In the genomic region with DNA sequence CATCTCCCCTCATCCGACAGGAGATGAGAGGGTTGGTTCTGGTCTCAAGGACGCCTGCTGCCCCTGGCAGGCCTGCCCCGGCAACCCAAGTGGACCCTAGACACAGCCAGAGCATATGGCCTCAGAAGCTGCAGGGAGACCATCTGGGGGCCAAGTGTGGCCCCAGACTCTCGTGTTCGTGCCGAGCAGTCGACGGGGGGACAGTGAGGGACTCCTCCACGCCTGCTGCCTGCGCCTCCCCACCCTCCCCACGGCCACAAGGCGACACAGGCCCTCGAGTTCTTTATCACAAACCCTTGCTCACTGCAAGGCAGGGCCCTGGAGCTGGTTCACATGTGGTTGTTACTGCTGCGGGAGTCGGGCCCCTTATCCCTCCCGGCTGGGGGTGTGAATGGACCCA, we compare ENCODE assay signal across 37 cellular contexts. TPM values are rescaled to one million over a fixed set of nuclear protein-coding genes. Genes with fewer than 3 reads are reported as not detected.
"Had no signal": no experiment of that assay in that cellular context is flagged by ENCODE, and none has a peak within 500 bp of the region (broad histone marks: within the 10 kb centered on the region; RNA-seq: fewer than 3 reads in every experiment).

No MANE protein-coding gene starts in this region.

- DNase-seq: activated B cell treated with CpG ODN at 0.5 μM for 24 hours; activated CD4-positive, alpha-beta T cell treated with anti-CD3 and anti-CD28 coated beads for 48 hours; activated CD4-positive, alpha-beta T cell treated with anti-CD3 and anti-CD28 coated beads, Interleukin-2, amount 50 U/mL, for 4 hours; activated CD4-positive, CD25-positive, alpha-beta regulatory T cell treated with anti-CD3 and anti-CD28 coated beads, Interleukin-2, amount 50 U/mL, for 72 hours; activated CD8-positive, alpha-beta T cell treated with anti-CD3 and anti-CD28 coated beads for 36 hours; activated effector memory CD4-positive, alpha-beta T cell treated with Interleukin-2 at 50 U/mL for 16 hours; activated naive CD4-positive, alpha-beta T cell treated with anti-CD3 and anti-CD28 coated beads, Interleukin-2, amount 50 U/mL, for 16 hours; activated T-cell treated with anti-CD3 and anti-CD28 coated beads, Interleukin-2, amount 50 U/mL, for 1 hour; amniotic stem cell; aorta; brain microvascular endothelial cell; central memory CD4-positive, alpha-beta T cell; NCI-H1092 treated with DMSO at 0.1 percent for 48 hours; NCI-H1417; NCI-H146; NCI-H187; NCI-H2029 treated with DMSO at 0.1 percent for 48 hours; NCI-H2107; NCI-H2171; NCI-H510A; NCI-H526; NCI-H748 treated with DMSO at 0.1 percent for 48 hours; NK-92 treated with Interleukin-12 subunit alpha and Interleukin-12 subunit beta, amount 100 ng/mL, for 24 hours; PC-9; SW 1271; T-helper 1 cell; T-helper 2 cell; T-helper 9 cell had no signal

- H3K4me3 ChIP-seq: PC-9 had no signal

- H3K27me3 Mint-ChIP-seq: activated B cell treated with CpG ODN at 0.5 μM for 24 hours; activated CD8-positive, alpha-beta T cell treated with anti-CD3 and anti-CD28 coated beads for 36 hours had no signal

- H3K27me3 ChIP-seq: brain microvascular endothelial cell had no signal

- ATAC-seq: activated CD8-positive, alpha-beta T cell treated with anti-CD3 and anti-CD28 coated beads for 36 hours; Right ventricle myocardium inferior had no signal

- H3K27ac ChIP-seq: brain microvascular endothelial cell, KMS-11, PC-9, RWPE1, VCaP had no signal

- H3K4me3 Mint-ChIP-seq: activated B cell treated with CpG ODN at 0.5 μM for 24 hours; activated CD8-positive, alpha-beta T cell treated with anti-CD3 and anti-CD28 coated beads for 36 hours; activated T-helper 1 cell treated with anti-CD3 and anti-CD28 coated beads, Interleukin-12 subunit alpha, Interleukin-12 subunit beta, Interleukin-2, Interleukin-4 antibody, amounts not matched to agents 30 ng/mL and 10 ng/mL and 1 ng/mL, durations not matched to agents 14 hours and 24 hours and 36 hours had no signal

- H3K9me3 Mint-ChIP-seq: activated B cell treated with CpG ODN at 0.5 μM for 24 hours; activated CD8-positive, alpha-beta T cell treated with anti-CD3 and anti-CD28 coated beads for 36 hours; activated T-helper 1 cell treated with anti-CD3 and anti-CD28 coated beads, Interleukin-12 subunit alpha, Interleukin-12 subunit beta, Interleukin-2, Interleukin-4 antibody, amounts not matched to agents 30 ng/mL and 10 ng/mL and 1 ng/mL, durations not matched to agents 14 hours and 24 hours and 36 hours had no signal

- H3K27ac Mint-ChIP-seq: activated B cell treated with CpG ODN at 0.5 μM for 24 hours; activated CD8-positive, alpha-beta T cell treated with anti-CD3 and anti-CD28 coated beads for 36 hours; activated T-helper 1 cell treated with anti-CD3 and anti-CD28 coated beads, Interleukin-12 subunit alpha, Interleukin-12 subunit beta, Interleukin-2, Interleukin-4 antibody, amounts not matched to agents 30 ng/mL and 10 ng/mL and 1 ng/mL, durations not matched to agents 14 hours and 24 hours and 36 hours had no signal

RNA-seq across cellular contexts. Expression of a gene that starts 53.0 kb away (rescaled TPM):
- total RNA-seq: activated B cell treated with CpG ODN at 0.5 μM for 24 hours; activated CD8-positive, alpha-beta memory T cell treated with anti-CD3 and anti-CD28 coated beads for 36 hours; activated CD8-positive, alpha-beta T cell treated with anti-CD3 and anti-CD28 coated beads for 36 hours; activated T-helper 1 cell treated with anti-CD3 and anti-CD28 coated beads, Interleukin-12 subunit alpha, Interleukin-12 subunit beta, Interleukin-2, Interleukin-4 antibody, amounts not matched to agents 30 ng/mL and 10 ng/mL and 1 ng/mL, durations not matched to agents 14 hours and 24 hours and 36 hours; aorta; cerebellum; LHCN-M2; M059J; PC-9; Right ventricle myocardium inferior had no signal
- polyA plus RNA-seq: aorta had no signal
